8 cellular contexts compared by ENCODE assay signal in genomic region chr15:49169880-49170597, GRCh38. TPM values are rescaled to one million over a fixed set of nuclear protein-coding genes. Genes with fewer than 3 reads are reported as not detected.
DNase-seq lines count a peak whose midpoint lies in the region; ATAC-seq lines count a peak whose summit lies in the region.

TSS of gene GALK2 (plus strand) at chr15:49170247. CDS start at chr15:49170323, 76 bp downstream.

- peak within 1 kb of the TSS; percentile 80 for H3K56ac ChIP-seq in mesendoderm (ENCODE audit: low read length)

- H3K23ac ChIP-seq in mesendoderm (ENCODE audit: low read length), result no peak within 1 kb of the TSS

- H3K27me3 Mint-ChIP-seq in CD8-positive, alpha-beta memory T cell, result no peaks in the 10 kb centered on the region

- H3K27me3 ChIP-seq in CD8-positive, alpha-beta memory T cell (ENCODE audit: insufficient read depth, low read length, poor library complexity, severe bottlenecking), result no peaks in the 10 kb centered on the region
- H3K27me3 ChIP-seq in endocrine pancreas (ENCODE audit: control insufficient read depth, insufficient read depth, low read length), result no peaks in the 10 kb centered on the region
- no peaks in the 10 kb centered on the region for H3K27me3 ChIP-seq in mesendoderm (ENCODE audit: insufficient read depth, low read length, poor library complexity)

- no peak within 1 kb of the TSS for H2BK120ac ChIP-seq in mesendoderm (ENCODE audit: low read depth, low read length)

- peaks cover 34 to 56% (median 52%) of the 10 kb centered on the region in 3 donors for H3K4me1 Mint-ChIP-seq in CD8-positive, alpha-beta memory T cell

- H3K9me3 ChIP-seq in CD8-positive, alpha-beta memory T cell (ENCODE audit: low read length), result no peaks in the 10 kb centered on the region
- H3K9me3 ChIP-seq in endocrine pancreas (ENCODE audit: control insufficient read depth, low read length), result no peaks in the 10 kb centered on the region

- peak within 1 kb of the TSS; percentile 10 for H3K4ac ChIP-seq in mesendoderm (ENCODE audit: low read depth, low read length)

- peak; percentile 94 for ATAC-seq in GM19467 (IDR thresholded peaks at IDR 0.05; ENCODE audit: unreplicated experiment)

- POLR2A ChIA-PET in CD8-positive, alpha-beta memory T cell (lab: Charles Lee), result interaction anchor here (0.8 to 2.0 kb wide), 4 partner anchors 14 to 1185 kb away, joined by 3 to 21 read pairs (median 3); partner anchors contain the start of genes CEP152, COPS2, EID1 and GABPB1

- H3K79me1 ChIP-seq in mesendoderm (ENCODE audit: low read length), result no peaks in the 10 kb centered on the region

- H4K8ac ChIP-seq in mesendoderm (ENCODE audit: low read depth, low read length), result no peak within 1 kb of the TSS

- peak within 1 kb of the TSS; percentile 39 for H3K18ac ChIP-seq in mesendoderm (ENCODE audit: low read length)

- H3K36me3 ChIP-seq in CD8-positive, alpha-beta memory T cell (ENCODE audit: insufficient read depth, low read length), result no peaks in the 10 kb centered on the region
- H3K36me3 ChIP-seq in endocrine pancreas (ENCODE audit: control insufficient read depth, insufficient read depth, low read length) (no peaks in the 10 kb centered on the region), mesendoderm (ENCODE audit: control insufficient read depth, insufficient read depth, low read length) (no peaks in the 10 kb centered on the region)

- CTCF ChIA-PET in CD8-positive, alpha-beta memory T cell (lab: Charles Lee), result interaction anchor here (1.4 kb wide), 1 partner anchor 14 kb away, joined by 6 read pairs; the partner anchor contains the start of gene COPS2

- peaks cover 31% of the 10 kb centered on the region for H3K4me1 ChIP-seq in CD8-positive, alpha-beta memory T cell (ENCODE audit: insufficient read depth, low read length)
- H3K4me1 ChIP-seq in endocrine pancreas (ENCODE audit: control insufficient read depth, insufficient read depth, low read length) (peaks cover 8% of the 10 kb centered on the region), mesendoderm (ENCODE audit: control insufficient read depth, low read depth, low read length) (no peaks in the 10 kb centered on the region)

- no peaks in the 10 kb centered on the region for H3K9me3 Mint-ChIP-seq in CD8-positive, alpha-beta memory T cell

- H3K36me3 Mint-ChIP-seq in CD8-positive, alpha-beta memory T cell, result peaks cover 0 to 9% (median 0%) of the 10 kb centered on the region in 3 donors

- DNase-seq in CD8-positive, alpha-beta memory T cell, result peak; percentile 78 to 84 (median 81)
- peak; percentile 51 for DNase-seq in HS-27A (ENCODE audit: low read depth)
- DNase-seq in NOMO-1 treated with DMSO at 0.1 percent for 48 hours (lab: John Stamatoyannopoulos, UW; ENCODE audit: unreplicated experiment), result peak; percentile 86
- peak; percentile 46 to 59 (median 53) for DNase-seq in activated CD8-positive, alpha-beta memory T cell treated with anti-CD3 and anti-CD28 coated beads for 48 hours (ENCODE audit: low read depth in 2 of 3, low spot score in 2 of 3)
- peak; percentile 98 for DNase-seq in mesendoderm
- DNase-seq in stimulated activated CD8-positive, alpha-beta memory T cell treated with anti-CD3 and anti-CD28 coated beads, Interleukin-15, amount 100 ng/mL, for 1 hour (ENCODE audit: low read depth), result peak; percentile 42

- peak within 1 kb of the TSS; percentile 93 for H3K27ac ChIP-seq in CD8-positive, alpha-beta memory T cell (ENCODE audit: low read depth, low read length)
- no peak within 1 kb of the TSS for H3K27ac ChIP-seq in mesendoderm (ENCODE audit: low read depth, low read length)

- H3K79me2 ChIP-seq in mesendoderm (ENCODE audit: control insufficient read depth, insufficient read depth, low read length), result no peaks in the 10 kb centered on the region

- peak within 1 kb of the TSS; percentile 92 for H3K9ac ChIP-seq in endocrine pancreas (ENCODE audit: control insufficient read depth, insufficient read depth, low read length)
- H3K9ac ChIP-seq in mesendoderm (ENCODE audit: low read length), result peak within 1 kb of the TSS; percentile 62

- WGBS in mesendoderm (ENCODE audit: extremely low coverage, insufficient coverage, low lambda C conversion rate), result no CpG with 5 or more reads among the region's 30 CpGs

- H3K4me3 Mint-ChIP-seq in CD8-positive, alpha-beta memory T cell, result peak within 1 kb of the TSS; percentile 93 to 100 (median 97)

- H2BK5ac ChIP-seq in mesendoderm (ENCODE audit: low read length), result no peak within 1 kb of the TSS

- peak within 1 kb of the TSS; percentile 11 for H3K4me2 ChIP-seq in mesendoderm (ENCODE audit: low read length)

- H2AK5ac ChIP-seq in mesendoderm (ENCODE audit: low read length), result no peak within 1 kb of the TSS

- peak within 1 kb of the TSS; percentile 94 to 100 (median 98) for H3K27ac Mint-ChIP-seq in CD8-positive, alpha-beta memory T cell

- peak within 1 kb of the TSS; percentile 51 for H4K5ac ChIP-seq in mesendoderm (ENCODE audit: low read length)

- peak within 1 kb of the TSS; percentile 94 for H3K4me3 ChIP-seq in CD8-positive, alpha-beta memory T cell (ENCODE audit: low read length)
- H3K4me3 ChIP-seq in endocrine pancreas (ENCODE audit: control insufficient read depth, insufficient read depth, low read length), result peak within 1 kb of the TSS; percentile 93
- H3K4me3 ChIP-seq in mesendoderm (ENCODE audit: low read length), result peak within 1 kb of the TSS; percentile 46

- no peak within 1 kb of the TSS for H2BK15ac ChIP-seq in mesendoderm (replicated peaks; ENCODE audit: low read depth)

RNA-seq across cellular contexts. Expression of gene GALK2, which starts in this region (rescaled TPM):
- 10 to 100 TPM; 26.2 to 28.0 TPM for total RNA-seq in CD8-positive, alpha-beta memory T cell
- 21.3 TPM for polyA plus RNA-seq in CD8-positive, alpha-beta memory T cell
- polyA plus RNA-seq in mesendoderm (2013, experiment 1 of 2), result 8.0 TPM
- 7.8 TPM for polyA plus RNA-seq in mesendoderm (2013, experiment 2 of 2)

Comparison
In these comparisons a context has a peak if more than half of its experiments do, and no peak if none do; other contexts are left out.
1. DNase-seq: peak in every context shown above with its lines; median percentile 98 in mesendoderm; 86 in NOMO-1 treated with DMSO at 0.1 percent for 48 hours; 81 in CD8-positive, alpha-beta memory T cell; 53 in activated CD8-positive, alpha-beta memory T cell treated with anti-CD3 and anti-CD28 coated beads for 48 hours; 51 in HS-27A; 42 in stimulated activated CD8-positive, alpha-beta memory T cell treated with anti-CD3 and anti-CD28 coated beads, Interleukin-15, amount 100 ng/mL, for 1 hour.